In genomic region chr14:99574099-99574880, GRCh38 we compare ENCODE assay signal across 9 cellular contexts. TPM values are rescaled to one million over a fixed set of nuclear protein-coding genes. Genes with fewer than 3 reads are reported as not detected.
DNase-seq lines count a peak whose midpoint lies in the region; ATAC-seq, FAIRE-seq and TF ChIP-seq lines count a peak whose summit lies in the region.
"Had no signal": no experiment of that assay in that cellular context is flagged by ENCODE, and none has a peak within 500 bp of the region (broad histone marks: within the 10 kb centered on the region; RNA-seq: fewer than 3 reads in every experiment).

No MANE protein-coding gene starts in this region.

- POLR2A ChIA-PET in HepG2 (lab: Yijun Ruan, JAX), result interaction anchor here (1.1 to 3.7 kb wide), 9 partner anchors 9 to 93 kb away, joined by 3 to 21 read pairs (median 8); partner anchors contain the start of genes CCDC85C, CCNK and SETD3

- no peak for TF ChIP-seq CTCF in mammary epithelial cell (conservative IDR thresholded peaks at IDR 0.05 in 1 of 2, IDR thresholded peaks at IDR 0.05 in 1 of 2; ENCODE audit: extremely low read depth in 1 of 2, insufficient read depth in 1 of 2, low read depth in 1 of 2, low read length in 2 of 2)
- TF ChIP-seq CTCF in HepG2 (CRISPR knock-in tag; IDR thresholded peaks at IDR 0.05), result no peak
- TF ChIP-seq CTCF in vagina (IDR thresholded peaks at IDR 0.05), result no peak

- TF ChIP-seq EP300 in HepG2 (IDR thresholded peaks at IDR 0.05; ENCODE audit: low read depth in 2 of 2, low read length in 2 of 2) (no peak), HepG2 (CRISPR knock-in tag; IDR thresholded peaks at IDR 0.05; ENCODE audit: borderline replicate concordance) (no peak)

- H3K9me3 ChIP-seq in mammary epithelial cell (replicated peaks; ENCODE audit: insufficient read depth, low read length), result no peaks in the 10 kb centered on the region
- H3K9me3 ChIP-seq in HepG2 (ENCODE audit: low read length), result no peaks in the 10 kb centered on the region
- H3K9me3 ChIP-seq in vagina, result no peaks in the 10 kb centered on the region

- H3K27me3 ChIP-seq in mammary epithelial cell (ENCODE audit: insufficient read depth, low read length), result no peaks in the 10 kb centered on the region
- no peaks in the 10 kb centered on the region; a peak in 1 of 5 replicates for H3K27me3 ChIP-seq in HepG2 (ENCODE audit: control insufficient read depth in 1 of 2, insufficient read depth in 2 of 2, low read length in 2 of 2)
- no peaks in the 10 kb centered on the region for H3K27me3 ChIP-seq in vagina

- DNase-seq in SIG-M5 treated with dmso at 0.1 percent for 504 hours (lab: John Stamatoyannopoulos, UW; ENCODE audit: unreplicated experiment) (peak; percentile 18), SIG-M5 (lab: John Stamatoyannopoulos, UW) (no peak), mammary epithelial cell (no peak), HepG2 (ENCODE audit: low spot score) (peak; percentile 73), vagina (ENCODE audit: extremely low spot score in 2 of 2) (no peak)
- no peak for DNase-seq in activated CD4-positive, alpha-beta T cell treated with anti-CD3 and anti-CD28 coated beads for 1 hour

- H3K79me2 ChIP-seq in mammary epithelial cell (ENCODE audit: insufficient read depth, low read length) (peaks cover 86% of the 10 kb centered on the region), HepG2 (ENCODE audit: insufficient read depth, low read length) (peaks cover 94% of the 10 kb centered on the region)

- H3K27ac ChIP-seq in mammary epithelial cell (ENCODE audit: insufficient read depth, low read depth, low read length) (no peak overlapping the region), HepG2 (ENCODE audit: extremely low read length, insufficient read depth, low read length) (peak overlapping the region; percentile 64), vagina (peak overlapping the region; percentile 42)

- dilution Hi-C loops in mammary epithelial cell (cut with HindIII; ENCODE audit: low sequenced_read_pairs), result no loop called here

- TF ChIP-seq POLR2A in HepG2 (IDR thresholded peaks at IDR 0.05; ENCODE audit: insufficient read depth in 1 of 2, low read depth in 2 of 2, low read length in 2 of 2) (no peak), vagina (IDR thresholded peaks at IDR 0.05) (no peak)

- CTCF ChIA-PET in mammary epithelial cell (lab: Charles Lee; ENCODE audit: low non-redundant PET) (no interaction called here), HepG2 (lab: Yijun Ruan, JAX; ENCODE audit: low intra/inter-chr PET ratio, low total read pairs) (no interaction called here)

- TF ChIP-seq RAD21 in HepG2 (CRISPR knock-in tag; IDR thresholded peaks at IDR 0.05), result no peak

- H3K4me3 ChIP-seq in mammary epithelial cell (replicated peaks in 1 of 3; ENCODE audit: insufficient read depth in 1 of 3, low read depth in 2 of 3, low read length in 3 of 3) (no peak overlapping the region), HepG2 (replicated peaks in 1 of 3; ENCODE audit: insufficient read depth in 1 of 3, low read depth in 2 of 3, low read length in 3 of 3) (peak overlapping the region in 1 of 3 experiments; percentile 44; a peak in 1 of 6 replicates), vagina (no peak overlapping the region)

- in situ Hi-C loops in mammary epithelial cell (cut with MboI; ENCODE audit: low sequenced_read_pairs in 2 of 2) (no loop called here), HepG2 (cut with HindIII; ENCODE audit: extremely low pct_ligation_motif_present, low pct_unique_long_range_greater_than_20kb) (no loop called here)

- peak; percentile 83 for FAIRE-seq in HepG2 (lab: Jason Lieb, UNC)

- H2AFZ ChIP-seq in mammary epithelial cell (ENCODE audit: low read depth, low read length) (no peak overlapping the region), HepG2 (ENCODE audit: low read length) (no peak overlapping the region)

- no peaks in the 10 kb centered on the region for H3K36me3 ChIP-seq in mammary epithelial cell (ENCODE audit: insufficient read depth, low read length)
- peaks cover 2 to 9% of the 10 kb centered on the region in 2 experiments; a peak in 3 of 5 replicates for H3K36me3 ChIP-seq in HepG2 (replicated peaks in 1 of 2; ENCODE audit: control insufficient read depth in 1 of 2, insufficient read depth in 2 of 2, low read length in 2 of 2)
- no peaks in the 10 kb centered on the region for H3K36me3 ChIP-seq in vagina

- ATAC-seq in HepG2 (peak; percentile 67), HG02884 (IDR thresholded peaks at IDR 0.05; ENCODE audit: unreplicated experiment) (no peak), GM21526 (IDR thresholded peaks at IDR 0.05; ENCODE audit: low FRiP score, unreplicated experiment) (no peak)
- ATAC-seq: stimulated activated effector memory CD8-positive, alpha-beta T cell treated with anti-CD3 and anti-CD28 coated beads, Interleukin-12 subunit alpha, Interleukin-12 subunit beta, amount 100 ng/mL, for 72 hours had no signal

- peaks cover 2% of the 10 kb centered on the region for H4K20me1 ChIP-seq in mammary epithelial cell (ENCODE audit: insufficient read depth, low read length)
- peaks cover 36% of the 10 kb centered on the region for H4K20me1 ChIP-seq in HepG2 (ENCODE audit: insufficient read depth, low read length)

- WGBS in mammary epithelial cell (ENCODE audit: low coverage, missing lambda C conversion rate), result 66% methylated on average over 11 of the region's 11 CpGs
- 20% methylated on average over 7 of the region's 11 CpGs for WGBS in HepG2 (ENCODE audit: low lambda C conversion rate)

- H3K9ac ChIP-seq in mammary epithelial cell (ENCODE audit: insufficient read depth, low read length) (no peak overlapping the region), HepG2 (ENCODE audit: insufficient read depth, low read depth, low read length) (peak overlapping the region; percentile 11; the same call in 1 of the 2 replicates)

- H3K4me2 ChIP-seq in mammary epithelial cell (ENCODE audit: insufficient read depth, low read depth, low read length), result peak overlapping the region; percentile 29
- H3K4me2 ChIP-seq in HepG2 (ENCODE audit: low read depth, low read length), result peak overlapping the region; percentile 64

- peaks cover 49% of the 10 kb centered on the region for H3K4me1 ChIP-seq in mammary epithelial cell (ENCODE audit: insufficient read depth, low read length)
- peaks cover 84% of the 10 kb centered on the region for H3K4me1 ChIP-seq in HepG2 (ENCODE audit: insufficient read depth, low read length)
- peaks cover 86% of the 10 kb centered on the region for H3K4me1 ChIP-seq in vagina

- intact Hi-C loops in mammary epithelial cell (cut with micrococcal nuclease) (no loop called here), HepG2 (cut with micrococcal nuclease; ENCODE audit: unreplicated experiment) (loop anchor here (1.0 to 2.0 kb wide), 2 partner anchors 19 to 55 kb away; no protein-coding TSS in a partner anchor), vagina (cut with DNase I) (loop anchor here (1.0 kb wide), 1 partner anchor 26 kb away; no protein-coding TSS in a partner anchor)

- BruUV-seq in mammary epithelial cell (replicated peaks; lab: Mats Ljungman, UMichigan) (no TSS peak), HepG2 (replicated peaks; lab: Mats Ljungman, UMichigan) (no TSS peak)

TF ChIP-seq in HepG2, 621 proteins besides CTCF, POLR2A, EP300 and RAD21 (continues in another document):
- peak; percentile 66 for TF ChIP-seq PATZ1 (CRISPR knock-in tag; IDR thresholded peaks at IDR 0.05)

RNA-seq across cellular contexts. Expression of gene CCDC85C, which starts 29.7 kb away (rescaled TPM):
- 10 to 100 TPM in 1 of 2 donors, 1 to 10 TPM in 1; 8.3 to 32.6 TPM for total RNA-seq in mammary epithelial cell
- polyA plus RNA-seq in mammary epithelial cell, result 15.1 TPM
- 13.6 TPM for polyA minus RNA-seq in mammary epithelial cell
- 43.8 and 47.6 TPM in 2 replicates for total RNA-seq in HepG2 (2016; rRNA removed; fragmentation: Illumina TruSeq; extraction: Trizol)
- 4.3 and 4.6 TPM in 2 replicates for total RNA-seq in HepG2 (2016; cell fraction: cytosol; rRNA removed; fragmentation: Illumina TruSeq; extraction: Trizol; ENCODE audit: low read depth)
- total RNA-seq in HepG2 (2016; cell fraction: insoluble cytoplasmic fraction; rRNA removed; fragmentation: Illumina TruSeq; extraction: Trizol), result 33.8 and 47.0 TPM in 2 replicates
- total RNA-seq in HepG2 (2016; cell fraction: membrane; rRNA removed; fragmentation: Illumina TruSeq; extraction: Trizol), result 30.8 and 30.9 TPM in 2 replicates
- 23.1 and 29.3 TPM in 2 replicates for total RNA-seq in HepG2 (2016; cell fraction: nucleus; rRNA removed; fragmentation: Illumina TruSeq; extraction: Trizol)
- 18.8 and 30.3 TPM in 2 replicates for polyA plus RNA-seq in HepG2 (2011; rRNA removed)
- 21.2 and 24.0 TPM in 2 replicates for polyA plus RNA-seq in HepG2 (2011; cell fraction: cytosol; rRNA removed)
- 30.3 and 32.6 TPM in 2 replicates for polyA plus RNA-seq in HepG2 (2011; cell fraction: nucleus; rRNA removed)
- polyA plus RNA-seq in HepG2 (2012), result 41.6 and 57.3 TPM in 2 replicates
- polyA plus RNA-seq in HepG2 (2016; cell fraction: cytosol; fragmentation: Illumina TruSeq; extraction: Trizol; ENCODE audit: low read depth), result 4.1 and 4.6 TPM in 2 replicates
- 36.1 and 43.0 TPM in 2 replicates for polyA plus RNA-seq in HepG2 (2016; cell fraction: insoluble cytoplasmic fraction; fragmentation: Illumina TruSeq; extraction: Trizol; ENCODE audit: low read depth)
- polyA plus RNA-seq in HepG2 (2016; cell fraction: membrane; fragmentation: Illumina TruSeq; extraction: Trizol; ENCODE audit: low read depth), result 18.9 and 20.2 TPM in 2 replicates
- polyA plus RNA-seq in HepG2 (2016; cell fraction: nucleus; fragmentation: Illumina TruSeq; extraction: Trizol; ENCODE audit: insufficient read depth, low read depth), result 40.1 and 40.7 TPM in 2 replicates
- 44.2 and 114 TPM in 2 replicates for polyA minus RNA-seq in HepG2 (2011; rRNA and poly(A)+ RNA removed; ENCODE audit: low replicate concordance)
- 33.8 and 37.6 TPM in 2 replicates for polyA minus RNA-seq in HepG2 (2011; cell fraction: cytosol; rRNA and poly(A)+ RNA removed)
- 11.8 and 12.0 TPM in 2 replicates for polyA minus RNA-seq in HepG2 (2011; cell fraction: nucleus; rRNA and poly(A)+ RNA removed)
- 6.9 TPM for total RNA-seq in vagina

Comparison
In these comparisons a context has a peak if more than half of its experiments do, and no peak if none do; other contexts are left out.
1. DNase-seq: peak in SIG-M5 treated with dmso at 0.1 percent for 504 hours (single experiment) and HepG2 (single experiment); none in SIG-M5 (single experiment), mammary epithelial cell (single experiment), vagina (0 of 2) and activated CD4-positive, alpha-beta T cell treated with anti-CD3 and anti-CD28 coated beads for 1 hour (single experiment).